19 cellular contexts compared by ENCODE assay signal in the genomic region with DNA sequence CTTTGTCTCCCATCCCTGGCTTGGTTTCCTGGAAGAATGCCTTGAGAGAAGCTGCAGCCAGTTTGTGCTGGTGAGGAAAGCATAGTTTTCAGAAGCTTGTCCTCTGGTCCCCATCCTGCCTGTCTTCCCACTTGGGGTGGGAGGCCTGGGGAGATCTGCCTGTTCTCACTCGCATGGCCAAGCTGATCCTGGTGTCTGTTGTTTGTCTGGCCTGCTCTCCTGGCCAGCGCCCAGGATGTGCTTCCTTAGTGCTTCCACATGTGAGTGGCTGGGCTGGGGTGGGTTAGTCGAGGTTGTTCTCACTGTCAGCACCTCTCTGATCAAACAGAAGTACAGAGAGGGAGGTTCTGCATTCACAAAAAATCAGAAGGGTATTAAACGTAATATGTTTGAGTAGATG. TPM values are rescaled to one million over a fixed set of nuclear protein-coding genes. Genes with fewer than 3 reads are reported as not detected.
DNase-seq lines count a peak whose midpoint lies in the region; ATAC-seq and TF ChIP-seq lines count a peak whose summit lies in the region.
"Had no signal": no experiment of that assay in that cellular context is flagged by ENCODE, and none has a peak within 500 bp of the region (broad histone marks: within the 10 kb centered on the region; RNA-seq: fewer than 3 reads in every experiment).

No MANE protein-coding gene starts in this region.

- no peak overlapping the region for H3K4me3 ChIP-seq in adipocyte (ENCODE audit: low read length)
- peak overlapping the region in 1 of 10 donors; percentile 24 for H3K4me3 ChIP-seq in heart right ventricle
- no peak overlapping the region for H3K4me3 ChIP-seq in osteoblast (ENCODE audit: insufficient read depth, low read length)
- H3K4me3 ChIP-seq: gastrocnemius medialis, testis had no signal

- WGBS in heart right ventricle, 2 donors: 27% methylated on average over 4 of the region's 4 CpGs

- no peak overlapping the region for H3K9ac ChIP-seq in adipocyte (ENCODE audit: low read length)

- H3K79me2 ChIP-seq in osteoblast (ENCODE audit: insufficient read depth, low read length): peaks cover 61% of the 10 kb centered on the region

- H3K4me1 ChIP-seq in adipocyte (ENCODE audit: control insufficient read depth, insufficient read depth, low read length) (peaks cover 43% of the 10 kb centered on the region), heart right ventricle (peaks cover 16 to 99% (median 79%) of the 10 kb centered on the region in 9 donors), osteoblast (ENCODE audit: insufficient read depth, low read length) (peaks cover 32% of the 10 kb centered on the region)
- H3K4me1 ChIP-seq: testis had no signal

- ATAC-seq in heart right ventricle (peak; percentile 62 to 92 (median 84)), GM21367 (IDR thresholded peaks at IDR 0.05; ENCODE audit: unreplicated experiment) (no peak)
- ATAC-seq: gastrocnemius medialis, Panc1 had no signal

- H3K36me3 ChIP-seq in adipocyte (ENCODE audit: control insufficient read depth, insufficient read depth, low read length, severe bottlenecking) (no peaks in the 10 kb centered on the region), heart right ventricle (no peaks in the 10 kb centered on the region), osteoblast (ENCODE audit: insufficient read depth, low read length) (no peaks in the 10 kb centered on the region)
- H3K36me3 ChIP-seq: gastrocnemius medialis had no signal

- H3K27ac ChIP-seq in heart right ventricle: peak overlapping the region in 9 of 10 donors; percentile 1 to 72 (median 65)
- peak overlapping the region; percentile 76 for H3K27ac ChIP-seq in osteoblast (ENCODE audit: low read depth, low read length)
- H3K27ac ChIP-seq: testis had no signal

- no peak overlapping the region for H2AFZ ChIP-seq in osteoblast (ENCODE audit: low read length)

- TF ChIP-seq CTCF in heart right ventricle (IDR thresholded peaks at IDR 0.05) (no peak), osteoblast (IDR thresholded peaks at IDR 0.05; ENCODE audit: extremely low read depth, low read depth, low read length) (no peak)

- H3K4me2 ChIP-seq in osteoblast (ENCODE audit: insufficient read depth, low read length): peak overlapping the region; percentile 88

- intact Hi-C loops in heart right ventricle (cut with DNase I): loop anchor here in 2 of 10 donors (5.0 kb wide), 2 partner anchors 41 to 126 kb away; no protein-coding TSS in a partner anchor

- no peaks in the 10 kb centered on the region for H4K20me1 ChIP-seq in osteoblast (ENCODE audit: insufficient read depth, low read length)

- peak; percentile 35 for DNase-seq in AG20443 (ENCODE audit: low spot score)
- DNase-seq in adipocyte (ENCODE audit: low read depth): peak; percentile 28
- DNase-seq in heart right ventricle: peak; percentile 71 to 73
- DNase-seq in osteoblast (ENCODE audit: insufficient read length, low spot score, missing footprints): no peak
- no peak for DNase-seq in NCI-H69 (lab: John Stamatoyannopoulos, UW)
- DNase-seq in NCI-H128 (lab: John Stamatoyannopoulos, UW; ENCODE audit: unreplicated experiment): no peak
- no peak for DNase-seq in SIG-M5 treated with dmso at 0.1 percent for 504 hours (lab: John Stamatoyannopoulos, UW; ENCODE audit: unreplicated experiment)
- DNase-seq: activated CD4-positive, alpha-beta T cell treated with anti-CD3 and anti-CD28 coated beads for 1 hour; activated CD8-positive, alpha-beta memory T cell treated with anti-CD3 and anti-CD28 coated beads, Interleukin-2, amount 50 U/mL, for 4 hours; activated naive CD4-positive, alpha-beta T cell treated with anti-CD3 and anti-CD28 coated beads for 36 hours; COR-L47; effector memory CD4-positive, alpha-beta T cell; gastrocnemius medialis; NCI-H2081; NCI-H748 treated with DMSO at 0.1 percent for 48 hours; T-helper 2 cell; testis had no signal

- H3K9me3 ChIP-seq in adipocyte (ENCODE audit: control insufficient read depth, low read length) (no peaks in the 10 kb centered on the region), heart right ventricle (no peaks in the 10 kb centered on the region), osteoblast (ENCODE audit: low read depth, low read length) (no peaks in the 10 kb centered on the region)
- H3K9me3 ChIP-seq: gastrocnemius medialis, testis had no signal

- H3K27me3 ChIP-seq in adipocyte (replicated peaks; ENCODE audit: control insufficient read depth, insufficient read depth, low read length) (no peaks in the 10 kb centered on the region), heart right ventricle (no peaks in the 10 kb centered on the region), osteoblast (ENCODE audit: insufficient read depth, low read length) (no peaks in the 10 kb centered on the region)
- H3K27me3 ChIP-seq: gastrocnemius medialis, testis had no signal

RNA-seq across cellular contexts. Expression of gene PTPRM, which starts 49.5 kb away (rescaled TPM):
- total RNA-seq in heart right ventricle (100 to 1,000 TPM; 104 to 170 (median 145) TPM), osteoblast (84.7 and 89.3 TPM in 2 replicates)
- polyA plus RNA-seq in heart right ventricle: 100 to 1,000 TPM in 1 of 2 donors, 10 to 100 TPM in 1; 81.7 to 118 TPM

Comparison
In these comparisons a context has a peak if more than half of its experiments do, and no peak if none do; other contexts are left out.
1. DNase-seq: peak in AG20443 (single experiment), adipocyte (single experiment) and heart right ventricle (2 of 2); none in osteoblast (single experiment), NCI-H69 (single experiment), NCI-H128 (single experiment) and SIG-M5 treated with dmso at 0.1 percent for 504 hours (single experiment).